In genomic region chr14:100875861-100876590, GRCh38 we compare ENCODE assay signal across 32 cellular contexts. TPM values are rescaled to one million over a fixed set of nuclear protein-coding genes. Genes with fewer than 3 reads are reported as not detected.
"Had no signal": no experiment of that assay in that cellular context is flagged by ENCODE, and none has a peak within 500 bp of the region (broad histone marks: within the 10 kb centered on the region; RNA-seq: fewer than 3 reads in every experiment).

No MANE protein-coding gene starts in this region.

- H3K36me3 ChIP-seq: neutrophil, suprapubic skin, tibial artery, WERI-Rb-1 had no signal

- H3K36me3 Mint-ChIP-seq: activated naive CD8-positive, alpha-beta T cell treated with anti-CD3 and anti-CD28 coated beads for 36 hours; natural killer cell had no signal

- H3K27ac ChIP-seq: brain microvascular endothelial cell, neutrophil, suprapubic skin, tibial artery, WERI-Rb-1 had no signal

- H3K27me3 Mint-ChIP-seq: progenitor cell of endocrine pancreas had no signal

- H3K4me3 Mint-ChIP-seq: activated naive CD4-positive, alpha-beta T cell treated with anti-CD3 and anti-CD28 coated beads for 36 hours; activated naive CD8-positive, alpha-beta T cell treated with anti-CD3 and anti-CD28 coated beads for 36 hours; activated T-helper 1 cell treated with anti-CD3 and anti-CD28 coated beads, Interleukin-12 subunit alpha, Interleukin-12 subunit beta, Interleukin-2, Interleukin-4 antibody, amounts not matched to agents 30 ng/mL and 10 ng/mL and 1 ng/mL, durations not matched to agents 14 hours and 24 hours and 36 hours; natural killer cell; T-helper 1 cell treated with Interleukin-12 subunit alpha and Interleukin-12 subunit beta and Interleukin-4 antibody, amounts not matched to agents 30 μg/mL and 1 μg/mL, for 36 hours had no signal

- H3K4me3 ChIP-seq: adrenal gland, lung, smooth muscle cell, suprapubic skin, tibial artery had no signal

- DNase-seq: activated CD4-positive, alpha-beta T cell treated with anti-CD3 and anti-CD28 coated beads for 48 hours; activated CD4-positive, alpha-beta T cell treated with anti-CD3 and anti-CD28 coated beads, Interleukin-2, amount 50 U/mL, for 48 hours; activated CD8-positive, alpha-beta memory T cell treated with anti-CD3 and anti-CD28 coated beads for 24 hours; activated effector memory CD4-positive, alpha-beta T cell treated with anti-CD3 and anti-CD28 coated beads, Interleukin-2, amount 50 U/mL, for 16 hours; activated naive CD4-positive, alpha-beta T cell treated with anti-CD3 and anti-CD28 coated beads for 36 hours; activated naive CD8-positive, alpha-beta T cell treated with anti-CD3 and anti-CD28 coated beads for 36 hours; activated T-cell treated with anti-CD3 and anti-CD28 coated beads, Interleukin-2, amount 50 U/mL, for 1 hour; adrenal gland; brain microvascular endothelial cell; caudate nucleus; mesendoderm; natural killer cell; stimulated activated CD4-positive, alpha-beta T cell treated with anti-CD3 and anti-CD28 coated beads, Interleukin-15, amount 100 ng/mL, for 24 hours; stimulated activated naive CD4-positive, alpha-beta T cell; T1000; tibial artery; WERI-Rb-1 had no signal

- H3K9me3 ChIP-seq: adrenal gland, neutrophil, suprapubic skin had no signal

- ATAC-seq: activated CD4-positive, CD25-positive, alpha-beta regulatory T cell treated with anti-CD3 and anti-CD28 coated beads, Interleukin-2, amount 50 U/mL, for 24 hours; natural killer cell had no signal

- H3K27ac Mint-ChIP-seq: activated naive CD4-positive, alpha-beta T cell treated with anti-CD3 and anti-CD28 coated beads for 36 hours; activated naive CD8-positive, alpha-beta T cell treated with anti-CD3 and anti-CD28 coated beads for 36 hours; activated T-helper 1 cell treated with anti-CD3 and anti-CD28 coated beads, Interleukin-12 subunit alpha, Interleukin-12 subunit beta, Interleukin-2, Interleukin-4 antibody, amounts not matched to agents 30 ng/mL and 10 ng/mL and 1 ng/mL, durations not matched to agents 14 hours and 24 hours and 36 hours; natural killer cell; T-helper 1 cell treated with Interleukin-12 subunit alpha and Interleukin-12 subunit beta and Interleukin-4 antibody, amounts not matched to agents 30 μg/mL and 1 μg/mL, for 36 hours had no signal

- H3K9me3 Mint-ChIP-seq: activated naive CD4-positive, alpha-beta T cell treated with anti-CD3 and anti-CD28 coated beads for 36 hours; activated naive CD8-positive, alpha-beta T cell treated with anti-CD3 and anti-CD28 coated beads for 36 hours; natural killer cell; T-helper 1 cell treated with Interleukin-12 subunit alpha and Interleukin-12 subunit beta and Interleukin-4 antibody, amounts not matched to agents 30 μg/mL and 1 μg/mL, for 36 hours had no signal

- H3K4me1 ChIP-seq: suprapubic skin, tibial artery had no signal

- H3K27me3 ChIP-seq: adrenal gland, brain microvascular endothelial cell, neutrophil had no signal

RNA-seq across cellular contexts. Expression of gene RTL1, which starts 27.5 kb away (rescaled TPM):
- total RNA-seq: activated naive CD4-positive, alpha-beta T cell treated with anti-CD3 and anti-CD28 coated beads for 36 hours; activated naive CD8-positive, alpha-beta T cell treated with anti-CD3 and anti-CD28 coated beads for 36 hours; activated T-helper 1 cell treated with anti-CD3 and anti-CD28 coated beads, Interleukin-12 subunit alpha, Interleukin-12 subunit beta, Interleukin-2, Interleukin-4 antibody, amounts not matched to agents 30 ng/mL and 10 ng/mL and 1 ng/mL, durations not matched to agents 14 hours and 24 hours and 36 hours; endothelial cell of umbilical vein; fibroblast of lung; fibroblast of villous mesenchyme; mononuclear cell; natural killer cell; osteocyte; renal cortical epithelial cell; suprapubic skin had no signal

RNA-seq across cellular contexts. Expression of gene MEG3, which starts 50.1 kb away (rescaled TPM):
- total RNA-seq: activated naive CD4-positive, alpha-beta T cell treated with anti-CD3 and anti-CD28 coated beads for 36 hours; activated T-helper 1 cell treated with anti-CD3 and anti-CD28 coated beads, Interleukin-12 subunit alpha, Interleukin-12 subunit beta, Interleukin-2, Interleukin-4 antibody, amounts not matched to agents 30 ng/mL and 10 ng/mL and 1 ng/mL, durations not matched to agents 14 hours and 24 hours and 36 hours; astrocyte; osteocyte; smooth muscle cell had no signal
